In genomic region chr3:8722808-8723207, GRCh38 we compare ENCODE assay signal across 28 cellular contexts. TPM values are rescaled to one million over a fixed set of nuclear protein-coding genes. Genes with fewer than 3 reads are reported as not detected.
DNase-seq lines count a peak whose midpoint lies in the region; ATAC-seq, FAIRE-seq and TF ChIP-seq lines count a peak whose summit lies in the region.
"Had no signal": no experiment of that assay in that cellular context is flagged by ENCODE, and none has a peak within 500 bp of the region (broad histone marks: within the 10 kb centered on the region; RNA-seq: fewer than 3 reads in every experiment).

No MANE protein-coding gene starts in this region.

- no CpG with 5 or more reads among the region's 5 CpGs for WGBS in mesendoderm (ENCODE audit: extremely low coverage, insufficient coverage, low lambda C conversion rate)

- no peaks in the 10 kb centered on the region for H4K20me1 ChIP-seq in GM23338 (replicated peaks; ENCODE audit: insufficient read depth)
- H4K20me1 ChIP-seq: BLaER1 had no signal

- no peak for DNase-seq in GM23338 (ENCODE audit: low spot score)
- peak; percentile 1 for DNase-seq in coronary artery (ENCODE audit: low spot score)
- no peak for DNase-seq in mesendoderm
- DNase-seq in frontal cortex (ENCODE audit: low spot score in 2 of 2), result no peak
- no peak for DNase-seq in AML-193 (lab: John Stamatoyannopoulos, UW)
- DNase-seq: BE2C; C1 segment of cervical spinal cord; CD4-positive, alpha-beta memory T cell; CD4-positive, CD25-positive, alpha-beta regulatory T cell; CD8-positive, alpha-beta memory T cell; COR-L47; DMS 273 treated with DMSO at 0.1 percent for 48 hours; DMS153; DMS53; DMS79; DND-41; EL; GDM1 had no signal

- H2BK120ac ChIP-seq in mesendoderm (ENCODE audit: low read depth, low read length), result peak overlapping the region; percentile 54

- H3K27ac Mint-ChIP-seq in GM23338, result no peak overlapping the region
- H3K27ac Mint-ChIP-seq: CD14-positive monocyte; CD4-positive, alpha-beta memory T cell; CD8-positive, alpha-beta memory T cell had no signal

- H3K56ac ChIP-seq in mesendoderm (ENCODE audit: low read length), result no peak overlapping the region

- H3K27ac ChIP-seq in GM23338 (ENCODE audit: low read depth) (no peak overlapping the region), coronary artery (no peak overlapping the region), mesendoderm (ENCODE audit: low read depth, low read length) (no peak overlapping the region)
- H3K27ac ChIP-seq: 22Rv1, A549, BLaER1 had no signal

- no peak overlapping the region for H3K4me3 Mint-ChIP-seq in GM23338
- H3K4me3 Mint-ChIP-seq: CD14-positive monocyte; CD4-positive, alpha-beta memory T cell; CD4-positive, CD25-positive, alpha-beta regulatory T cell; CD8-positive, alpha-beta memory T cell had no signal

- H3K18ac ChIP-seq in mesendoderm (ENCODE audit: low read length), result no peak overlapping the region

- H3K79me1 ChIP-seq in mesendoderm (ENCODE audit: low read length), result no peaks in the 10 kb centered on the region

- no peak overlapping the region for H3K4me2 ChIP-seq in GM23338
- no peak overlapping the region for H3K4me2 ChIP-seq in mesendoderm (ENCODE audit: low read length)
- H3K4me2 ChIP-seq: A549, BLaER1 had no signal

- no peak overlapping the region for H2AK5ac ChIP-seq in mesendoderm (ENCODE audit: low read length)

- H3K4ac ChIP-seq in mesendoderm (ENCODE audit: low read depth, low read length), result no peak overlapping the region

- H3F3A ChIP-seq in GM23338 (replicated peaks; ENCODE audit: low read depth), result no peaks in the 10 kb centered on the region

- H3K9me3 Mint-ChIP-seq in GM23338, result peaks cover 9% of the 10 kb centered on the region; the same call in 2 of the 3 replicates

- no peak overlapping the region for H3K9ac ChIP-seq in mesendoderm (ENCODE audit: low read length)
- H3K9ac ChIP-seq: BLaER1 had no signal

- H4K8ac ChIP-seq in mesendoderm (ENCODE audit: low read depth, low read length), result no peak overlapping the region

- no peak overlapping the region for H4K5ac ChIP-seq in mesendoderm (ENCODE audit: low read length)

- H3K79me2 ChIP-seq in GM23338 (replicated peaks; ENCODE audit: insufficient read depth) (no peaks in the 10 kb centered on the region), mesendoderm (ENCODE audit: control insufficient read depth, insufficient read depth, low read length) (no peaks in the 10 kb centered on the region)

- no peak overlapping the region for H3K23ac ChIP-seq in mesendoderm (ENCODE audit: low read length)

- TF ChIP-seq CTCF in GM23338 (conservative IDR thresholded peaks at IDR 0.05; ENCODE audit: low read depth in 2 of 2) (no peak), coronary artery (IDR thresholded peaks at IDR 0.05) (no peak)

- no peak overlapping the region for H2AFZ ChIP-seq in GM23338

- no peaks in the 10 kb centered on the region; the same call in 2 of the 3 replicates for H3K36me3 Mint-ChIP-seq in GM23338 (ENCODE audit: low read depth)
- H3K36me3 Mint-ChIP-seq: CD14-positive monocyte; CD4-positive, alpha-beta memory T cell; CD4-positive, CD25-positive, alpha-beta regulatory T cell; CD8-positive, alpha-beta memory T cell had no signal

- peaks cover 23% of the 10 kb centered on the region for H3K4me1 Mint-ChIP-seq in GM23338
- H3K4me1 Mint-ChIP-seq: CD14-positive monocyte; CD4-positive, alpha-beta memory T cell; CD4-positive, CD25-positive, alpha-beta regulatory T cell; CD8-positive, alpha-beta memory T cell had no signal

- H2BK15ac ChIP-seq in mesendoderm (replicated peaks; ENCODE audit: low read depth), result no peak overlapping the region

- no peaks in the 10 kb centered on the region for H3K36me3 ChIP-seq in GM23338 (ENCODE audit: insufficient read depth)
- no peaks in the 10 kb centered on the region for H3K36me3 ChIP-seq in mesendoderm (ENCODE audit: control insufficient read depth, insufficient read depth, low read length)
- H3K36me3 ChIP-seq: BE2C, BLaER1 had no signal

- FAIRE-seq in frontal cortex (lab: Jason Lieb, UNC), result no peak
- FAIRE-seq: A549, GM12878, GM12892, GM18507 had no signal

- H3K9me2 ChIP-seq in GM23338 (ENCODE audit: insufficient read depth), result no peaks in the 10 kb centered on the region; the same call in 1 of the 2 replicates

- no peak overlapping the region for H3K4me3 ChIP-seq in GM23338
- no peak overlapping the region for H3K4me3 ChIP-seq in coronary artery
- H3K4me3 ChIP-seq in mesendoderm (ENCODE audit: low read length), result no peak overlapping the region
- H3K4me3 ChIP-seq: A549, BLaER1, GM12878 had no signal

- no peak overlapping the region for H2BK5ac ChIP-seq in mesendoderm (ENCODE audit: low read length)

- H3K27me3 ChIP-seq in GM23338 (ENCODE audit: insufficient read depth) (no peaks in the 10 kb centered on the region), mesendoderm (ENCODE audit: insufficient read depth, low read length, poor library complexity) (no peaks in the 10 kb centered on the region)
- H3K27me3 ChIP-seq: BE2C, BLaER1 had no signal

- peaks cover 9% of the 10 kb centered on the region for H3K27me3 Mint-ChIP-seq in GM23338 (ENCODE audit: insufficient read depth, low read depth, poor library complexity)
- H3K27me3 Mint-ChIP-seq: CD4-positive, CD25-positive, alpha-beta regulatory T cell had no signal

- peak; percentile 56 for ATAC-seq in GM23338
- ATAC-seq: A549, GM12878 had no signal

- peaks cover 9% of the 10 kb centered on the region; the same call in 1 of the 2 replicates for H3K4me1 ChIP-seq in GM23338 (ENCODE audit: insufficient read depth)
- peaks cover 4% of the 10 kb centered on the region for H3K4me1 ChIP-seq in mesendoderm (ENCODE audit: control insufficient read depth, low read depth, low read length)
- H3K4me1 ChIP-seq: BE2C, BLaER1 had no signal

TF ChIP-seq in GM23338, 12 proteins besides CTCF, POLR2A, EP300 and RAD21:
- TF ChIP-seq CREB1 (CRISPR knock-in tag; IDR thresholded peaks at IDR 0.05; ENCODE audit: low read depth), result no peak
- TF ChIP-seq STAT1 (IDR thresholded peaks at IDR 0.05; ENCODE audit: unreplicated experiment), result no peak
- TF ChIP-seq ZNF114 (CRISPR knock-in tag; IDR thresholded peaks at IDR 0.05), result no peak
- no peak for TF ChIP-seq ETS1 (IDR thresholded peaks at IDR 0.05)
- TF ChIP-seq REST (IDR thresholded peaks at IDR 0.05; ENCODE audit: unreplicated experiment), result no peak

RNA-seq across cellular contexts. Expression of gene CAV3, which starts 10.8 kb away (rescaled TPM):
- not detected in 2 replicates for total RNA-seq in GM23338 (2014; rRNA removed; shearing (Covaris generic))
- not detected in 2 replicates for polyA plus RNA-seq in GM23338 (2016; fragmentation: Nextera tagmentation; extraction: Ambion mirVana)
- polyA plus RNA-seq in mesendoderm (2013, experiment 1 of 2), result not detected
- polyA plus RNA-seq in mesendoderm (2013, experiment 2 of 2), result not detected
- not detected for total RNA-seq in frontal cortex
- total RNA-seq: A172; CD4-positive, alpha-beta memory T cell; CD4-positive, CD25-positive, alpha-beta regulatory T cell; CD8-positive, alpha-beta memory T cell; Daoy; G401; GM12878 had no signal
- polyA plus RNA-seq: A549; CD14-positive monocyte; CD4-positive, alpha-beta memory T cell; CD4-positive, CD25-positive, alpha-beta regulatory T cell; CD8-positive, alpha-beta memory T cell; GM12878 had no signal

RNA-seq across cellular contexts. Expression of gene OXTR, which starts 46.6 kb away (rescaled TPM):
- 7.8 and 9.3 TPM in 2 replicates for total RNA-seq in GM23338 (2014; rRNA removed; shearing (Covaris generic))
- polyA plus RNA-seq in GM23338 (2016; fragmentation: Nextera tagmentation; extraction: Ambion mirVana), result 4.9 and 5.5 TPM in 2 replicates
- polyA plus RNA-seq in mesendoderm (2013, experiment 1 of 2), result 1.2 TPM
- 1.3 TPM for polyA plus RNA-seq in mesendoderm (2013, experiment 2 of 2)
- total RNA-seq in frontal cortex, result 2.0 TPM
- polyA plus RNA-seq: CD4-positive, CD25-positive, alpha-beta regulatory T cell had no signal
